Comparison of ENCODE assay signal across 9 cellular contexts in genomic region chr16:84616515-84616914, GRCh38. TPM values are rescaled to one million over a fixed set of nuclear protein-coding genes. Genes with fewer than 3 reads are reported as not detected.
A peak's percentile ranks its signal among the peaks of the same experiment; 100 is the strongest.
DNase-seq lines count a peak whose midpoint lies in the region; ATAC-seq, FAIRE-seq and TF ChIP-seq lines count a peak whose summit lies in the region.
"Had no signal": no experiment of that assay in that cellular context is flagged by ENCODE, and none has a peak within 500 bp of the region (broad histone marks: within the 10 kb centered on the region; RNA-seq: fewer than 3 reads in every experiment).

No MANE protein-coding gene starts in this region.

- intact Hi-C loops in activated T-helper 1 cell treated with anti-CD3 and anti-CD28 coated beads, Interleukin-12 subunit alpha, Interleukin-12 subunit beta, Interleukin-2, Interleukin-4 antibody, amounts not matched to agents 30 ng/mL and 10 ng/mL and 1 ng/mL, durations not matched to agents 14 hours and 24 hours and 36 hours (cut with micrococcal nuclease), result loop anchor here (1.0 kb wide), 2 partner anchors 8 to 63 kb away; no protein-coding TSS in a partner anchor

- 4% methylated on average over 13 of the region's 13 CpGs for WGBS in A549 (ENCODE audit: missing lambda C conversion rate)
- 57% methylated on average over 13 of the region's 13 CpGs for WGBS in thymus

- TF ChIP-seq EP300 in A549 (IDR thresholded peaks at IDR 0.05), result no peak

- peak overlapping the region; percentile 92 for H3K4me3 ChIP-seq in A549
- peak overlapping the region; percentile 83 for H3K4me3 ChIP-seq in H7 (ENCODE audit: insufficient read depth, low read depth, low read length)
- H3K4me3 ChIP-seq in keratinocyte (ENCODE audit: control insufficient read depth in 2 of 3, extremely low read depth in 1 of 3, insufficient read depth in 2 of 3, low read depth in 1 of 3, low read length in 3 of 3), result peak overlapping the region; percentile 71 to 92 (median 86)
- H3K4me3 ChIP-seq in thymus (ENCODE audit: low read length), result peak overlapping the region; percentile 43

- H3K9me3 ChIP-seq in A549 (no peaks in the 10 kb centered on the region), keratinocyte (ENCODE audit: control insufficient read depth, low read depth, low read length) (no peaks in the 10 kb centered on the region), thymus (ENCODE audit: control insufficient read depth) (no peaks in the 10 kb centered on the region)

- no peak for TF ChIP-seq POLR2A in A549 (IDR thresholded peaks at IDR 0.05; ENCODE audit: low read length)

- H2AFZ ChIP-seq in keratinocyte (ENCODE audit: control insufficient read depth, low read length), result no peak overlapping the region

- H3K36me3 ChIP-seq in H7 (replicated peaks; ENCODE audit: control insufficient read depth, insufficient read depth, low read length) (peaks cover 2% of the 10 kb centered on the region), keratinocyte (ENCODE audit: control insufficient read depth in 2 of 2, extremely low read depth in 1 of 2, insufficient read depth in 2 of 2, low read length in 2 of 2) (peaks cover 12 to 33% of the 10 kb centered on the region in 2 experiments), thymus (ENCODE audit: control insufficient read depth, insufficient read depth) (no peaks in the 10 kb centered on the region)

- DNase-seq in A549 (ENCODE audit: low read depth in 1 of 2, low spot score in 1 of 2) (peak in 1 of 2 experiments; percentile 36), H7 (no peak), keratinocyte (ENCODE audit: low read depth, low spot score) (no peak), cerebellar cortex (ENCODE audit: low spot score) (no peak), iPS-NIHi7 (ENCODE audit: extremely low spot score) (no peak)
- no peak for DNase-seq in activated T-helper 1 cell treated with anti-CD3 and anti-CD28 coated beads, Interleukin-12 subunit alpha, Interleukin-12 subunit beta, Interleukin-2, Interleukin-4 antibody, amounts not matched to agents 30 ng/mL and 10 ng/mL and 1 ng/mL, durations not matched to agents 14 hours and 24 hours and 36 hours (ENCODE audit: low spot score)
- DNase-seq in stimulated activated CD4-positive, alpha-beta T cell treated with anti-CD3 and anti-CD28 coated beads, Interleukin-4, amount 100 ng/mL, for 24 hours, result no peak

- H3K36me3 Mint-ChIP-seq in activated T-helper 1 cell treated with anti-CD3 and anti-CD28 coated beads, Interleukin-12 subunit alpha, Interleukin-12 subunit beta, Interleukin-2, Interleukin-4 antibody, amounts not matched to agents 30 ng/mL and 10 ng/mL and 1 ng/mL, durations not matched to agents 14 hours and 24 hours and 36 hours (ENCODE audit: low read depth), result peaks cover 45% of the 10 kb centered on the region

- H3K4me2 ChIP-seq in A549, result peak overlapping the region; percentile 83
- peak overlapping the region; percentile 91 for H3K4me2 ChIP-seq in keratinocyte (ENCODE audit: control insufficient read depth, extremely low read depth, insufficient read depth, low read depth, low read length)

- peak overlapping the region; percentile 82 to 98 for H3K27ac ChIP-seq in A549
- peak overlapping the region; percentile 38 for H3K27ac ChIP-seq in keratinocyte (ENCODE audit: control insufficient read depth, insufficient read depth, low read length)
- H3K27ac ChIP-seq in thymus (ENCODE audit: low read depth), result no peak overlapping the region

- peaks cover 11% of the 10 kb centered on the region for H4K20me1 ChIP-seq in keratinocyte (ENCODE audit: control insufficient read depth, extremely low read depth, insufficient read depth, low read length)

- peak overlapping the region; percentile 76 for H3K9ac ChIP-seq in keratinocyte (ENCODE audit: control insufficient read depth, extremely low read depth, insufficient read depth, low read length)

- H3K9me3 Mint-ChIP-seq in activated T-helper 1 cell treated with anti-CD3 and anti-CD28 coated beads, Interleukin-12 subunit alpha, Interleukin-12 subunit beta, Interleukin-2, Interleukin-4 antibody, amounts not matched to agents 30 ng/mL and 10 ng/mL and 1 ng/mL, durations not matched to agents 14 hours and 24 hours and 36 hours, result no peaks in the 10 kb centered on the region

- no peak for ATAC-seq in A549

- no peak for TF ChIP-seq CTCF in A549 (IDR thresholded peaks at IDR 0.05)
- TF ChIP-seq CTCF in keratinocyte (optimal IDR thresholded peaks at IDR 0.05 in 1 of 3, IDR thresholded peaks at IDR 0.05 in 1 of 3, conservative IDR thresholded peaks at IDR 0.05 in 1 of 3; ENCODE audit: extremely low read depth in 1 of 3, insufficient read depth in 2 of 3, low read length in 3 of 3), result no peak

- H3K27me3 Mint-ChIP-seq in activated T-helper 1 cell treated with anti-CD3 and anti-CD28 coated beads, Interleukin-12 subunit alpha, Interleukin-12 subunit beta, Interleukin-2, Interleukin-4 antibody, amounts not matched to agents 30 ng/mL and 10 ng/mL and 1 ng/mL, durations not matched to agents 14 hours and 24 hours and 36 hours (ENCODE audit: insufficient read depth), result peaks cover 2% of the 10 kb centered on the region

- CTCF ChIA-PET in A549 (lab: Yijun Ruan, JAX), result interaction anchor here (0.7 to 4.8 kb wide), 6 partner anchors 14 to 433 kb away, joined by 3 to 30 read pairs (median 4); no protein-coding TSS in a partner anchor

- peaks cover 6% of the 10 kb centered on the region for H3K9me1 ChIP-seq in keratinocyte (ENCODE audit: control insufficient read depth, extremely low read depth, insufficient read depth, low read length)

- peaks cover 44% of the 10 kb centered on the region for H3K4me1 ChIP-seq in A549
- peaks cover 21% of the 10 kb centered on the region for H3K4me1 ChIP-seq in keratinocyte (ENCODE audit: control insufficient read depth, extremely low read depth, insufficient read depth, low read length)
- H3K4me1 ChIP-seq in thymus (ENCODE audit: control insufficient read depth, insufficient read depth, low read length), result peaks cover 4% of the 10 kb centered on the region

- H3K27ac Mint-ChIP-seq in activated T-helper 1 cell treated with anti-CD3 and anti-CD28 coated beads, Interleukin-12 subunit alpha, Interleukin-12 subunit beta, Interleukin-2, Interleukin-4 antibody, amounts not matched to agents 30 ng/mL and 10 ng/mL and 1 ng/mL, durations not matched to agents 14 hours and 24 hours and 36 hours, result peak overlapping the region; percentile 84

- H3K4me3 Mint-ChIP-seq in activated T-helper 1 cell treated with anti-CD3 and anti-CD28 coated beads, Interleukin-12 subunit alpha, Interleukin-12 subunit beta, Interleukin-2, Interleukin-4 antibody, amounts not matched to agents 30 ng/mL and 10 ng/mL and 1 ng/mL, durations not matched to agents 14 hours and 24 hours and 36 hours, result peak overlapping the region; percentile 96

- H3K27me3 ChIP-seq in H7 (ENCODE audit: control insufficient read depth, insufficient read depth, low read length) (peaks cover 8% of the 10 kb centered on the region), keratinocyte (ENCODE audit: control insufficient read depth, extremely low read depth, insufficient read depth, low read length) (no peaks in the 10 kb centered on the region), thymus (ENCODE audit: control insufficient read depth, insufficient read depth) (peaks cover 13% of the 10 kb centered on the region)

- dilution Hi-C loops in keratinocyte (cut with MboI; ENCODE audit: extremely low pct_ligation_motif_present, low sequenced_read_pairs), result no loop called here

- POLR2A ChIA-PET in A549 (lab: Yijun Ruan, JAX), result interaction anchor here (4.1 kb wide), 1 partner anchor 111 kb away, joined by 19 read pairs; the partner anchor contains the start of gene MEAK7

- FAIRE-seq in A549 (lab: Jason Lieb, UNC) (no peak), keratinocyte (lab: Jason Lieb, UNC) (no peak)
- FAIRE-seq: islet of Langerhans had no signal

- no peak for TF ChIP-seq RAD21 in A549 (conservative IDR thresholded peaks at IDR 0.05 in 1 of 2, IDR thresholded peaks at IDR 0.05 in 1 of 2)

- peaks cover 59% of the 10 kb centered on the region for H3K4me1 Mint-ChIP-seq in activated T-helper 1 cell treated with anti-CD3 and anti-CD28 coated beads, Interleukin-12 subunit alpha, Interleukin-12 subunit beta, Interleukin-2, Interleukin-4 antibody, amounts not matched to agents 30 ng/mL and 10 ng/mL and 1 ng/mL, durations not matched to agents 14 hours and 24 hours and 36 hours (ENCODE audit: low read depth)

- peaks cover 62% of the 10 kb centered on the region for H3K79me2 ChIP-seq in keratinocyte (ENCODE audit: control insufficient read depth, insufficient read depth, low read length)

RNA-seq across cellular contexts. Expression of gene COTL1, which starts 1.4 kb away (rescaled TPM):
- polyA plus RNA-seq in A549 (2011; rRNA removed), result 89.7 and 94.1 TPM in 2 replicates
- polyA plus RNA-seq in A549 (2012; cell fraction: cytosol; rRNA removed), result 243 and 292 TPM in 2 replicates
- 169 and 182 TPM in 2 replicates for polyA plus RNA-seq in A549 (2012; cell fraction: nucleus; rRNA removed)
- polyA plus RNA-seq in A549 (2017; fragmentation: RNase III; extraction: RNeasy Plus Mini Kit Qiagen cat#74134 plus additional on column Dnase treatment), result 372 to 495 TPM (median 379 TPM) in 3 replicates
- 54.9 and 77.1 TPM in 2 replicates for polyA minus RNA-seq in A549 (2011; rRNA and poly(A)+ RNA removed)
- 114 and 118 TPM in 2 replicates for total RNA-seq in H7 (2014; rRNA removed; shearing (Covaris generic))
- total RNA-seq in activated T-helper 1 cell treated with anti-CD3 and anti-CD28 coated beads, Interleukin-12 subunit alpha, Interleukin-12 subunit beta, Interleukin-2, Interleukin-4 antibody, amounts not matched to agents 30 ng/mL and 10 ng/mL and 1 ng/mL, durations not matched to agents 14 hours and 24 hours and 36 hours, result 531 and 535 TPM in 2 replicates
- polyA plus RNA-seq in keratinocyte, result 60.2 to 197 TPM (median 116 TPM) in 3 replicates
- polyA plus RNA-seq in keratinocyte (2011; ENCODE audit: low read depth), result 24.3 TPM
- polyA plus RNA-seq in keratinocyte (2011; cell fraction: cytosol; rRNA removed), result 135 and 202 TPM in 2 replicates
- 40.2 and 49.9 TPM in 2 replicates for polyA plus RNA-seq in keratinocyte (2011; cell fraction: nucleus; rRNA removed)
- polyA plus RNA-seq in keratinocyte (2012; ENCODE audit: low replicate concordance), result 47.5 and 313 TPM in 2 replicates
- 66.0 to 188 TPM (median 80.8 TPM) in 3 replicates for polyA minus RNA-seq in keratinocyte
- 85.4 TPM for polyA minus RNA-seq in keratinocyte (2011; cell fraction: cytosol; rRNA and poly(A)+ RNA removed)
- polyA minus RNA-seq in keratinocyte (2011; cell fraction: nucleus; rRNA and poly(A)+ RNA removed), result 16.2 and 21.6 TPM in 2 replicates
- polyA plus RNA-seq in thymus, result 145 TPM

RNA-seq across cellular contexts. Expression of gene KLHL36, which starts 31.8 kb away (rescaled TPM):
- polyA plus RNA-seq in A549 (2011; rRNA removed), result 21.0 and 22.3 TPM in 2 replicates
- 27.9 and 38.4 TPM in 2 replicates for polyA plus RNA-seq in A549 (2012; cell fraction: cytosol; rRNA removed)
- 58.4 and 88.0 TPM in 2 replicates for polyA plus RNA-seq in A549 (2012; cell fraction: nucleus; rRNA removed)
- polyA plus RNA-seq in A549 (2017; fragmentation: RNase III; extraction: RNeasy Plus Mini Kit Qiagen cat#74134 plus additional on column Dnase treatment), result 19.1 to 21.4 TPM (median 20.0 TPM) in 3 replicates
- 35.3 and 35.8 TPM in 2 replicates for polyA minus RNA-seq in A549 (2011; rRNA and poly(A)+ RNA removed)
- 76.6 and 92.3 TPM in 2 replicates for total RNA-seq in H7 (2014; rRNA removed; shearing (Covaris generic))
- total RNA-seq in activated T-helper 1 cell treated with anti-CD3 and anti-CD28 coated beads, Interleukin-12 subunit alpha, Interleukin-12 subunit beta, Interleukin-2, Interleukin-4 antibody, amounts not matched to agents 30 ng/mL and 10 ng/mL and 1 ng/mL, durations not matched to agents 14 hours and 24 hours and 36 hours, result 39.3 and 42.6 TPM in 2 replicates
- polyA plus RNA-seq in keratinocyte, result 27.5 to 36.8 TPM (median 35.6 TPM) in 3 replicates
- polyA plus RNA-seq in keratinocyte (2011; ENCODE audit: low read depth), result 16.3 TPM
- polyA plus RNA-seq in keratinocyte (2011; cell fraction: cytosol; rRNA removed), result 21.7 and 34.5 TPM in 2 replicates
- polyA plus RNA-seq in keratinocyte (2011; cell fraction: nucleus; rRNA removed), result 69.7 and 73.8 TPM in 2 replicates
- 25.8 and 35.8 TPM in 2 replicates for polyA plus RNA-seq in keratinocyte (2012; ENCODE audit: low replicate concordance)
- polyA minus RNA-seq in keratinocyte, result 43.4 to 52.8 TPM (median 49.9 TPM) in 3 replicates
- 85.8 TPM for polyA minus RNA-seq in keratinocyte (2011; cell fraction: cytosol; rRNA and poly(A)+ RNA removed)
- polyA minus RNA-seq in keratinocyte (2011; cell fraction: nucleus; rRNA and poly(A)+ RNA removed), result 72.9 and 83.9 TPM in 2 replicates
- polyA plus RNA-seq in thymus, result 17.8 TPM
